In genomic region chr7:37341033-37341630, GRCh38 we compare ENCODE assay signal across 12 cellular contexts.
DNase-seq lines count a peak whose midpoint lies in the region; ATAC-seq, FAIRE-seq and TF ChIP-seq lines count a peak whose summit lies in the region.
"Had no signal": no experiment of that assay in that cellular context is flagged by ENCODE, and none has a peak within 500 bp of the region (broad histone marks: within the 10 kb centered on the region; RNA-seq: fewer than 3 reads in every experiment).

No MANE protein-coding gene starts in this region.

- H3K27me3 ChIP-seq in PC-9 (ENCODE audit: insufficient read depth, low read depth) (no peaks in the 10 kb centered on the region), brain microvascular endothelial cell (replicated peaks) (no peaks in the 10 kb centered on the region), testis (no peaks in the 10 kb centered on the region)

- no peaks in the 10 kb centered on the region for H3K9me2 ChIP-seq in PC-9 (ENCODE audit: insufficient read depth)

- no peak overlapping the region for H3K9ac ChIP-seq in kidney (ENCODE audit: low read length in 2 of 2)

- peaks cover 54% of the 10 kb centered on the region for H3K36me3 Mint-ChIP-seq in activated CD8-positive, alpha-beta T cell treated with anti-CD3 and anti-CD28 coated beads, Interleukin-2, amount 10 ng/mL, durations not matched to agents 7 days and 5 days (ENCODE audit: low read depth)

- H2AFZ ChIP-seq in PC-9: no peak overlapping the region

- no peaks in the 10 kb centered on the region for H3F3A ChIP-seq in PC-9 (ENCODE audit: insufficient read depth, low read depth)

- no peak overlapping the region for H3K4me3 ChIP-seq in PC-9
- H3K4me3 ChIP-seq in brain microvascular endothelial cell (ENCODE audit: low read depth, low read length): no peak overlapping the region
- H3K4me3 ChIP-seq in kidney (ENCODE audit: low read length in 2 of 2): no peak overlapping the region
- no peak overlapping the region for H3K4me3 ChIP-seq in testis

- H3K4me3 Mint-ChIP-seq in activated CD8-positive, alpha-beta T cell treated with anti-CD3 and anti-CD28 coated beads, Interleukin-2, amount 10 ng/mL, durations not matched to agents 7 days and 5 days: peak overlapping the region; percentile 98

- no peaks in the 10 kb centered on the region for H3K27me3 Mint-ChIP-seq in activated CD8-positive, alpha-beta T cell treated with anti-CD3 and anti-CD28 coated beads, Interleukin-2, amount 10 ng/mL, durations not matched to agents 7 days and 5 days (ENCODE audit: low read depth)

- peaks cover 72% of the 10 kb centered on the region for H3K4me1 Mint-ChIP-seq in activated CD8-positive, alpha-beta T cell treated with anti-CD3 and anti-CD28 coated beads, Interleukin-2, amount 10 ng/mL, durations not matched to agents 7 days and 5 days (ENCODE audit: low read depth)

- no TSS peak for BruUV-seq in PC-9 (replicated peaks; lab: Mats Ljungman, UMichigan)

- no peak overlapping the region for H3K4me2 ChIP-seq in PC-9

- WGBS in testis, 2 donors: 74 to 76% methylated on average over 6 of the region's 6 CpGs

- ATAC-seq in GM19397 (IDR thresholded peaks at IDR 0.05; ENCODE audit: unreplicated experiment) (peak; percentile 39), HG03097 (IDR thresholded peaks at IDR 0.05; ENCODE audit: low FRiP score, unreplicated experiment) (peak; percentile 37)
- no peak for ATAC-seq in activated CD8-positive, alpha-beta T cell treated with anti-CD3 and anti-CD28 coated beads, Interleukin-2, amount 10 ng/mL, durations not matched to agents 7 days and 5 days

- H3K9me3 Mint-ChIP-seq in activated CD8-positive, alpha-beta T cell treated with anti-CD3 and anti-CD28 coated beads, Interleukin-2, amount 10 ng/mL, durations not matched to agents 7 days and 5 days (ENCODE audit: insufficient read depth): no peaks in the 10 kb centered on the region

- no peak for TF ChIP-seq CTCF in GM10266 (IDR thresholded peaks at IDR 0.05; ENCODE audit: control insufficient read depth, insufficient read depth, low read depth, missing control alignments)
- TF ChIP-seq CTCF in PC-9 (conservative IDR thresholded peaks at IDR 0.05): no peak
- no peak for TF ChIP-seq CTCF in brain microvascular endothelial cell (IDR thresholded peaks at IDR 0.05; ENCODE audit: low read depth, low read length, missing control alignments)
- TF ChIP-seq CTCF in kidney (IDR thresholded peaks at IDR 0.05; ENCODE audit: borderline replicate concordance, extremely low read depth, insufficient read depth): no peak
- no peak for TF ChIP-seq CTCF in testis (IDR thresholded peaks at IDR 0.05)

- H3K27ac Mint-ChIP-seq in activated CD8-positive, alpha-beta T cell treated with anti-CD3 and anti-CD28 coated beads, Interleukin-2, amount 10 ng/mL, durations not matched to agents 7 days and 5 days: peak overlapping the region; percentile 56

- CTCF ChIA-PET in activated CD8-positive, alpha-beta T cell treated with anti-CD3 and anti-CD28 coated beads, Interleukin-2, amount 10 ng/mL, durations not matched to agents 7 days and 5 days (lab: Charles Lee): interaction anchor here (0.9 to 5.3 kb wide), 6 partner anchors 10 to 108 kb away, joined by 3 to 35 read pairs (median 13); partner anchors contain the start of gene ELMO1
- CTCF ChIA-PET in PC-9 (lab: Charles Lee): no interaction called here

- H3K36me3 ChIP-seq in PC-9 (ENCODE audit: low read depth): no peaks in the 10 kb centered on the region
- H3K36me3 ChIP-seq in brain microvascular endothelial cell (replicated peaks): no peaks in the 10 kb centered on the region
- H3K36me3 ChIP-seq in kidney (ENCODE audit: control insufficient read depth in 1 of 2, insufficient read depth in 2 of 2, low read length in 2 of 2): no peaks in the 10 kb centered on the region
- H3K36me3 ChIP-seq in testis (ENCODE audit: low read depth, missing control alignments): no peaks in the 10 kb centered on the region

- FAIRE-seq in kidney (lab: Jason Lieb, UNC): no peak

- H3K79me2 ChIP-seq in PC-9 (ENCODE audit: low read depth): no peaks in the 10 kb centered on the region

- no peaks in the 10 kb centered on the region for H3K9me3 ChIP-seq in PC-9 (ENCODE audit: insufficient read depth, low read depth)
- H3K9me3 ChIP-seq in kidney (ENCODE audit: control insufficient read depth in 1 of 2, low read length in 2 of 2): no peaks in the 10 kb centered on the region
- H3K9me3 ChIP-seq in testis: no peaks in the 10 kb centered on the region

- POLR2A ChIA-PET in activated CD8-positive, alpha-beta T cell treated with anti-CD3 and anti-CD28 coated beads, Interleukin-2, amount 10 ng/mL, durations not matched to agents 7 days and 5 days (lab: Charles Lee): interaction anchor here (0.6 to 3.1 kb wide), 4 partner anchors 11 to 191 kb away, joined by 3 to 21 read pairs (median 4); no protein-coding TSS in a partner anchor
- POLR2A ChIA-PET in PC-9 (lab: Charles Lee; ENCODE audit: unreplicated experiment): no interaction called here

- peak; percentile 43 for DNase-seq in GM10266 (ENCODE audit: extremely low spot score)
- DNase-seq in activated CD8-positive, alpha-beta T cell treated with anti-CD3 and anti-CD28 coated beads, Interleukin-2, amount 10 ng/mL, durations not matched to agents 7 days and 5 days: no peak
- no peak for DNase-seq in PC-9
- DNase-seq in brain microvascular endothelial cell: no peak
- no peak for DNase-seq in kidney
- no peak for DNase-seq in testis
- DNase-seq: activated CD4-positive, CD25-positive, alpha-beta regulatory T cell treated with anti-CD3 and anti-CD28 coated beads, Interleukin-2, amount 50 U/mL, for 72 hours; mammary epithelial cell; MV-4-11; stimulated activated CD4-positive, alpha-beta T cell treated with anti-CD3 and anti-CD28 coated beads, Interleukin-4, amount 100 ng/mL, for 4 hours had no signal

- in situ Hi-C loops in brain microvascular endothelial cell (cut with HindIII; ENCODE audit: low pct_ligation_motif_present, low sequenced_read_pairs): no loop called here

- H4K20me1 ChIP-seq in PC-9 (ENCODE audit: insufficient read depth): no peaks in the 10 kb centered on the region

- no peak for TF ChIP-seq POLR2A in testis (IDR thresholded peaks at IDR 0.05)

- H3K4me1 ChIP-seq in PC-9 (replicated peaks; ENCODE audit: insufficient read depth) (no peaks in the 10 kb centered on the region), kidney (ENCODE audit: control insufficient read depth in 1 of 2, insufficient read depth in 1 of 2, low read depth in 1 of 2, low read length in 2 of 2) (no peaks in the 10 kb centered on the region), testis (no peaks in the 10 kb centered on the region)

- no peak overlapping the region for H3K27ac ChIP-seq in PC-9
- no peak overlapping the region for H3K27ac ChIP-seq in brain microvascular endothelial cell
- H3K27ac ChIP-seq in kidney (ENCODE audit: low read depth in 2 of 2, low read length in 2 of 2): no peak overlapping the region
- H3K27ac ChIP-seq in testis: no peak overlapping the region

- intact Hi-C loops in PC-9 (cut with micrococcal nuclease; ENCODE audit: unreplicated experiment) (no loop called here), kidney (cut with DNase I) (no loop called here), testis (cut with DNase I; ENCODE audit: low total_unique reads) (no loop called here)
